In the genomic region with DNA sequence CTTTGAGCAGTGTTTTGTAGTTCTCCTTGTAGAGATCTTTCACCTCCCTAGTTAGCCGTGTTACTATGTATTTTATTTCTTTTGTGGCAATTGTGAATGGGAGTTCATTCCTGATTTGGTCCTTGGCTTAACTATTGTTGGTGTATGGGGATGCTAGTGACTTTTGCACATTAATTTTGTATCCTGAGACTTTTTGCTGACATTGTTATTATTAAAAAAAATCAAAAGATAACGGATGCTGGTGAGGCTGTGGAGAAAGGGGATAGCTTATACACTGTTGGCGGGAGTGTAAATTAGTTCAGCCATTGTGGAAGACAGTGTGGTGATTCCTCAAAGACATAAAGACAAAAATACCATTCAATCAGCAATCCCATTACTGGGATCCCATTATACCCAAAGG, we compare ENCODE assay signal across 8 cellular contexts.
"Had no signal": no experiment of that assay in that cellular context is flagged by ENCODE, and none has a peak within 500 bp of the region (broad histone marks: within the 10 kb centered on the region; RNA-seq: fewer than 3 reads in every experiment).

No MANE protein-coding gene starts in this region.

- H3K36me3 ChIP-seq: HAP-1 had no signal

- DNase-seq: GM23248, GOT3, H7, HFFc6, KG1 had no signal

- H2AFZ ChIP-seq: GM23248 had no signal

- H3K9ac ChIP-seq: GM23248 had no signal

- H3K9me3 ChIP-seq: HAP-1 had no signal

- H3K4me3 ChIP-seq: GM23248, HAP-1 had no signal

- ATAC-seq: HCT116 had no signal

- H3K27ac ChIP-seq: GM23248, HL-60 had no signal

- H3K4me1 ChIP-seq: HAP-1 had no signal
